11 cellular contexts compared by ENCODE assay signal in genomic region chr7:140078392-140078791, GRCh38.
"Had no signal": no experiment of that assay in that cellular context is flagged by ENCODE, and none has a peak within 500 bp of the region (broad histone marks: within the 10 kb centered on the region; RNA-seq: fewer than 3 reads in every experiment).

No MANE protein-coding gene starts in this region.

- H3K9me3 ChIP-seq: gastroesophageal sphincter, left ventricle myocardium inferior, neutrophil, tibial nerve had no signal

- H3K4me2 ChIP-seq: smooth muscle cell had no signal

- ATAC-seq: activated CD4-positive, alpha-beta T cell treated with anti-CD3 and anti-CD28 coated beads for 36 hours; gastroesophageal sphincter had no signal

- DNase-seq: activated CD4-positive, alpha-beta memory T cell treated with anti-CD3 and anti-CD28 coated beads, Interleukin-2, amount 10 ng/mL, durations not matched to agents 7 days and 5 days; activated CD4-positive, alpha-beta T cell treated with anti-CD3 and anti-CD28 coated beads for 36 hours; activated CD8-positive, alpha-beta memory T cell treated with anti-CD3 and anti-CD28 coated beads, Interleukin-2, amount 50 U/mL, for 48 hours; activated naive CD4-positive, alpha-beta T cell treated with Interleukin-2 at 50 U/mL for 16 hours; effector memory CD4-positive, alpha-beta T cell; left ventricle myocardium inferior had no signal

- H3K9me3 Mint-ChIP-seq: activated CD4-positive, alpha-beta memory T cell treated with anti-CD3 and anti-CD28 coated beads, Interleukin-2, amount 10 ng/mL, durations not matched to agents 7 days and 5 days had no signal

- H3K4me1 ChIP-seq: gastroesophageal sphincter, tibial nerve had no signal

- H3K4me3 Mint-ChIP-seq: activated CD4-positive, alpha-beta memory T cell treated with anti-CD3 and anti-CD28 coated beads, Interleukin-2, amount 10 ng/mL, durations not matched to agents 7 days and 5 days; activated CD4-positive, alpha-beta T cell treated with anti-CD3 and anti-CD28 coated beads for 36 hours had no signal

- H3K27ac Mint-ChIP-seq: activated CD4-positive, alpha-beta memory T cell treated with anti-CD3 and anti-CD28 coated beads, Interleukin-2, amount 10 ng/mL, durations not matched to agents 7 days and 5 days; activated CD4-positive, alpha-beta T cell treated with anti-CD3 and anti-CD28 coated beads for 36 hours had no signal

- H3K27ac ChIP-seq: coronary artery, gastroesophageal sphincter, left ventricle myocardium inferior, neutrophil, tibial nerve had no signal

- H3K27me3 ChIP-seq: neutrophil, tibial nerve had no signal
